Comparison of ENCODE assay signal across 8 cellular contexts in the genomic region with DNA sequence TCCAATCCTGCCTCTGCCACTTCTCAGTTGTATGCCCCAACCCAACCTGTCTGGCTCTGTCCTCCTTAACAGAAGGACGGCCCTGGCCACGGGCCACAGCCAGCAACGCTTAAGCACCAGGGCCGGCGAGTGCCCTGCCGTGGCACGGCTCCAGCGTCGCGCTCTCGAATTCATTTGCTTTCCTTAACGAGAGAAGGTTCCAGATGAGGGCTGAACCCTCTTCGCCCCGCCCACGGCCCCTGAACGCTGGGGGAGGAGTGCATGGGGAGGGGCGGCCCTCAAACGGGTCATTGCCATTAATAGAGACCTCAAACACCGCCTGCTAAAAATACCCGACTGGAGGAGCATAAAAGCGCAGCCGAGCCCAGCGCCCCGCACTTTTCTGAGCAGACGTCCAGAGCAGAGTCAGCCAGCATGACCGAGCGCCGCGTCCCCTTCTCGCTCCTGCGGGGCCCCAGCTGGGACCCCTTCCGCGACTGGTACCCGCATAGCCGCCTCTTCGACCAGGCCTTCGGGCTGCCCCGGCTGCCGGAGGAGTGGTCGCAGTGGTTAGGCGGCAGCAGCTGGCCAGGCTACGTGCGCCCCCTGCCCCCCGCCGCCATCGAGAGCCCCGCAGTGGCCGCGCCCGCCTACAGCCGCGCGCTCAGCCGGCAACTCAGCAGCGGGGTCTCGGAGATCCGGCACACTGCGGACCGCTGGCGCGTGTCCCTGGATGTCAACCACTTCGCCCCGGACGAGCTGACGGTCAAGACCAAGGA. TPM values are rescaled to one million over a fixed set of nuclear protein-coding genes. Genes with fewer than 3 reads are reported as not detected.
A peak's percentile ranks its signal among the peaks of the same experiment; 100 is the strongest.
DNase-seq lines count a peak whose midpoint lies in the region; ATAC-seq and TF ChIP-seq lines count a peak whose summit lies in the region.

A gene (plus strand): TSS at position 375 of the 758 bp plus-strand sequence. CDS start 40 bp downstream, at position 415.

- peak within 1 kb of the TSS; percentile 50 for H3K27ac ChIP-seq in HUES48 (ENCODE audit: low read depth, low read length)

- H3K4me1 ChIP-seq in BE2C (no peaks in the 10 kb centered on the region; the same call in none of the 2 replicates), HUES48 (ENCODE audit: control insufficient read depth, insufficient read depth, low read length) (peaks cover 13% of the 10 kb centered on the region; the same call in 1 of the 2 replicates), mononuclear cell (ENCODE audit: insufficient read depth, low read length) (peaks cover 20% of the 10 kb centered on the region)

- no peaks in the 10 kb centered on the region for H3K27me3 Mint-ChIP-seq in activated T-cell treated with anti-CD3 and anti-CD28 coated beads, Interleukin-2, amount 50 U/mL, for 4 hours (ENCODE audit: low read depth)
- peaks cover 6% of the 10 kb centered on the region for H3K27me3 Mint-ChIP-seq in stimulated activated naive CD8-positive, alpha-beta T cell treated with anti-CD3 and anti-CD28 coated beads, Interleukin-15, Interleukin-2, amounts not matched to agents 100 ng/mL and 50 ng/mL, for 24 hours

- ATAC-seq in GM19351 (IDR thresholded peaks at IDR 0.05; ENCODE audit: unreplicated experiment), result peak; percentile 74
- ATAC-seq in activated T-cell treated with anti-CD3 and anti-CD28 coated beads, Interleukin-2, amount 50 U/mL, for 4 hours, result peak; percentile 37 to 53

- DNase-seq in BE2C, result peak; percentile 84
- DNase-seq in OCI-M1 (lab: John Stamatoyannopoulos, UW), result peak; percentile 83
- DNase-seq in activated T-cell treated with anti-CD3 and anti-CD28 coated beads, Interleukin-2, amount 50 U/mL, for 4 hours, result peak; percentile 64
- DNase-seq in erythroblast (lab: John Stamatoyannopoulos, UW), result peak; percentile 84 to 87

- peak within 1 kb of the TSS; percentile 88 for H3K27ac Mint-ChIP-seq in stimulated activated naive CD8-positive, alpha-beta T cell treated with anti-CD3 and anti-CD28 coated beads, Interleukin-15, Interleukin-2, amounts not matched to agents 100 ng/mL and 50 ng/mL, for 24 hours

- TF ChIP-seq POLR2A in erythroblast (IDR thresholded peaks at IDR 0.05; ENCODE audit: low read length), result peak; percentile 55

- H3K36me3 Mint-ChIP-seq in activated T-cell treated with anti-CD3 and anti-CD28 coated beads, Interleukin-2, amount 50 U/mL, for 4 hours (ENCODE audit: insufficient read depth), result no peaks in the 10 kb centered on the region
- no peaks in the 10 kb centered on the region for H3K36me3 Mint-ChIP-seq in stimulated activated naive CD8-positive, alpha-beta T cell treated with anti-CD3 and anti-CD28 coated beads, Interleukin-15, Interleukin-2, amounts not matched to agents 100 ng/mL and 50 ng/mL, for 24 hours (ENCODE audit: low read depth)

- H3K9me3 Mint-ChIP-seq in activated T-cell treated with anti-CD3 and anti-CD28 coated beads, Interleukin-2, amount 50 U/mL, for 4 hours, result no peaks in the 10 kb centered on the region
- H3K9me3 Mint-ChIP-seq in stimulated activated naive CD8-positive, alpha-beta T cell treated with anti-CD3 and anti-CD28 coated beads, Interleukin-15, Interleukin-2, amounts not matched to agents 100 ng/mL and 50 ng/mL, for 24 hours, result no peaks in the 10 kb centered on the region

- no peaks in the 10 kb centered on the region for H3K27me3 ChIP-seq in BE2C
- H3K27me3 ChIP-seq in HUES48 (ENCODE audit: control insufficient read depth, insufficient read depth, low read length), result peaks cover 10% of the 10 kb centered on the region
- H3K27me3 ChIP-seq in mononuclear cell (ENCODE audit: insufficient read depth, low read length), result no peaks in the 10 kb centered on the region

- H3K36me3 ChIP-seq in BE2C (peaks cover 5% of the 10 kb centered on the region; the same call in 1 of the 2 replicates), HUES48 (ENCODE audit: control insufficient read depth, insufficient read depth, low read length) (peaks cover 6% of the 10 kb centered on the region; the same call in 1 of the 2 replicates)

- H3K9me3 ChIP-seq in BE2C (no peaks in the 10 kb centered on the region), HUES48 (ENCODE audit: control insufficient read depth, insufficient read depth, low read length) (no peaks in the 10 kb centered on the region), mononuclear cell (ENCODE audit: low read depth, low read length) (no peaks in the 10 kb centered on the region)

- H3K4me3 Mint-ChIP-seq in activated T-cell treated with anti-CD3 and anti-CD28 coated beads, Interleukin-2, amount 50 U/mL, for 4 hours, result peak within 1 kb of the TSS; percentile 86
- H3K4me3 Mint-ChIP-seq in stimulated activated naive CD8-positive, alpha-beta T cell treated with anti-CD3 and anti-CD28 coated beads, Interleukin-15, Interleukin-2, amounts not matched to agents 100 ng/mL and 50 ng/mL, for 24 hours, result peak within 1 kb of the TSS; percentile 85

- H3K4me3 ChIP-seq in BE2C (ENCODE audit: low read depth, low read length) (peak within 1 kb of the TSS; percentile 77), HUES48 (ENCODE audit: low read depth, low read length) (peak within 1 kb of the TSS; percentile 70), mononuclear cell (ENCODE audit: low read length) (peak within 1 kb of the TSS; percentile 47)

- peaks cover 18% of the 10 kb centered on the region for H3K4me1 Mint-ChIP-seq in activated T-cell treated with anti-CD3 and anti-CD28 coated beads, Interleukin-2, amount 50 U/mL, for 4 hours (ENCODE audit: low read depth)
- peaks cover 19% of the 10 kb centered on the region for H3K4me1 Mint-ChIP-seq in stimulated activated naive CD8-positive, alpha-beta T cell treated with anti-CD3 and anti-CD28 coated beads, Interleukin-15, Interleukin-2, amounts not matched to agents 100 ng/mL and 50 ng/mL, for 24 hours (ENCODE audit: low read depth)

- TF ChIP-seq CTCF in BE2C (IDR thresholded peaks at IDR 0.05; ENCODE audit: low read depth, low read length), result no peak

- H3K9ac ChIP-seq in HUES48 (ENCODE audit: low read depth, low read length), result 0 out of 2 replicates have a peak within 1 kb of the TSS, but pooled peaks have one; percentile 47

RNA-seq across cellular contexts. Expression of the gene that starts here (rescaled TPM):
- 659 TPM for polyA plus RNA-seq in BE2C (2012; ENCODE audit: insufficient read depth, insufficient read length, low read depth)
- total RNA-seq in activated T-cell treated with anti-CD3 and anti-CD28 coated beads, Interleukin-2, amount 50 U/mL, for 4 hours, result 10 to 100 TPM; 50.3 to 57.0 (median 53.8) TPM
- 4.5 TPM for total RNA-seq in mononuclear cell

Comparison
In these comparisons a context has a peak if more than half of its experiments do, and no peak if none do; other contexts are left out.
1. Peak in every context shown above with its lines: DNase-seq, ATAC-seq, H3K4me3 ChIP-seq and H3K27ac ChIP-seq.